10 cellular contexts compared by ENCODE assay signal in the genomic region with DNA sequence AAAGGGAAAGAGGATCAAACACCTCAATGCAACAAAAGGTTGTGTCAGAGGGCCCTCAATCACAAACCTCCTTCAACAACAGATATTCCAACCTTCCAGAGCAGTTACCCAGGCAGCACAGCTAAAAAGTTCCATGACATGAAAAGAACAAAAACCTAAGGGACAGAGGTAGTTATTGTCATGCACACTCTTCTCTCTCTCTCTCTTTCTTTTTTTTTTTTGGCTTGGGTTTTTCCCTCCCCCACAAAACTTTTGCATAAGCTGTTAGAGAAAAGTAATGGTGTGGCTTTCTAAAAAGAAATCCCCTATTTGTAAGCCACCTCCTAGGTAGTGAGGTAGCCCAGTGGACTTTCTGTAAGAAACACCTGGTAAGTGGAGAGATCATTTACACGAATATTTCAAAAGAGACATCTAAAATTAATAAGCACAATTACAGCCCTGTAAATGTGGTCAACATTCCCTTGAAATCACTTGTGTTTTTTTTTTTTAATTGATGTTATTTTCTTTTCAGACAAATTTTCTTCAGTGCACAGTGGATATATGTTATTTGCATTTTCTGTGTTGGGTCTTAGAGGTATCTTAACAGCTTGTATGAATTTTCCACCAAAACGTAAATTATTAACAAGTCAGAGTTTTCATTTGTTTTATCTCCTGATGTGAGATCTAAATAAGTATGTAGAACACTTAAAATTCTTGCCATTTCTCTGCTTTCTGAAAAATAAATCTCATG. TPM values are rescaled to one million over a fixed set of nuclear protein-coding genes. Genes with fewer than 3 reads are reported as not detected.
A peak's percentile ranks its signal among the peaks of the same experiment; 100 is the strongest.
DNase-seq lines count a peak whose midpoint lies in the region; ATAC-seq and TF ChIP-seq lines count a peak whose summit lies in the region.
"Had no signal": no experiment of that assay in that cellular context is flagged by ENCODE, and none has a peak within 500 bp of the region (broad histone marks: within the 10 kb centered on the region; RNA-seq: fewer than 3 reads in every experiment).

No MANE protein-coding gene starts in this region.

- no peaks in the 10 kb centered on the region for H3K9me3 Mint-ChIP-seq in activated T-cell treated with anti-CD3 and anti-CD28 coated beads, Interleukin-2, amount 50 U/mL, for 72 hours
- H3K9me3 Mint-ChIP-seq in activated naive CD8-positive, alpha-beta T cell treated with anti-CD3 and anti-CD28 coated beads for 36 hours = no peaks in the 10 kb centered on the region
- H3K9me3 Mint-ChIP-seq in chondrocyte (ENCODE audit: low read depth) = no peaks in the 10 kb centered on the region

- H3K27ac Mint-ChIP-seq in activated T-cell treated with anti-CD3 and anti-CD28 coated beads, Interleukin-2, amount 50 U/mL, for 72 hours = peak overlapping the region; percentile 79
- peak overlapping the region; percentile 12 for H3K27ac Mint-ChIP-seq in activated naive CD8-positive, alpha-beta T cell treated with anti-CD3 and anti-CD28 coated beads for 36 hours
- no peak overlapping the region for H3K27ac Mint-ChIP-seq in chondrocyte (ENCODE audit: unreplicated experiment)

- H3K27me3 Mint-ChIP-seq in activated T-cell treated with anti-CD3 and anti-CD28 coated beads, Interleukin-2, amount 50 U/mL, for 72 hours (ENCODE audit: low read depth) = peaks cover 9% of the 10 kb centered on the region
- H3K27me3 Mint-ChIP-seq in activated naive CD8-positive, alpha-beta T cell treated with anti-CD3 and anti-CD28 coated beads for 36 hours = no peaks in the 10 kb centered on the region
- no peaks in the 10 kb centered on the region for H3K27me3 Mint-ChIP-seq in chondrocyte (ENCODE audit: low read depth)

- H3K36me3 Mint-ChIP-seq in activated T-cell treated with anti-CD3 and anti-CD28 coated beads, Interleukin-2, amount 50 U/mL, for 72 hours (ENCODE audit: insufficient read depth in 2 of 2) = peaks cover 0 to 3% of the 10 kb centered on the region in 2 donors
- no peaks in the 10 kb centered on the region for H3K36me3 Mint-ChIP-seq in activated naive CD8-positive, alpha-beta T cell treated with anti-CD3 and anti-CD28 coated beads for 36 hours
- H3K36me3 Mint-ChIP-seq in chondrocyte (ENCODE audit: low read depth) = peaks cover 2% of the 10 kb centered on the region

- no peaks in the 10 kb centered on the region for H3K36me3 ChIP-seq in tibial nerve

- no peak for DNase-seq in activated T-cell treated with anti-CD3 and anti-CD28 coated beads, Interleukin-2, amount 50 U/mL, for 72 hours
- no peak for DNase-seq in activated T-cell treated with anti-CD3 and anti-CD28 coated beads, Interleukin-2, amount 50 U/mL, for 48 hours
- no peak for DNase-seq in activated naive CD8-positive, alpha-beta T cell treated with anti-CD3 and anti-CD28 coated beads for 36 hours
- DNase-seq in tibial nerve (ENCODE audit: low spot score in 2 of 2) (no peak), chondrocyte (ENCODE audit: low spot score) (no peak)
- DNase-seq in stimulated activated CD4-positive, alpha-beta T cell treated with anti-CD3 and anti-CD28 coated beads, Interleukin-4, amount 100 ng/mL, for 1 hour = no peak
- DNase-seq: SHP77 had no signal

- peak overlapping the region in 3 of 4 donors; percentile 9 to 90 (median 87) for H3K27ac ChIP-seq in tibial nerve
- H3K27ac ChIP-seq: BLaER1 had no signal

- peaks cover 16% of the 10 kb centered on the region for H3K4me1 Mint-ChIP-seq in activated T-cell treated with anti-CD3 and anti-CD28 coated beads, Interleukin-2, amount 50 U/mL, for 72 hours (ENCODE audit: low read depth)
- peaks cover 19% of the 10 kb centered on the region for H3K4me1 Mint-ChIP-seq in activated naive CD8-positive, alpha-beta T cell treated with anti-CD3 and anti-CD28 coated beads for 36 hours
- peaks cover 12% of the 10 kb centered on the region for H3K4me1 Mint-ChIP-seq in chondrocyte (ENCODE audit: low read depth)

- no peak for TF ChIP-seq POLR2A in tibial nerve (IDR thresholded peaks at IDR 0.05)

- peak; percentile 68 to 73 for ATAC-seq in activated T-cell treated with anti-CD3 and anti-CD28 coated beads, Interleukin-2, amount 50 U/mL, for 72 hours (replicated peaks in 1 of 2)
- ATAC-seq in HG02938 (IDR thresholded peaks at IDR 0.05; ENCODE audit: unreplicated experiment) (peak; percentile 79), HG03097 (IDR thresholded peaks at IDR 0.05; ENCODE audit: low FRiP score, unreplicated experiment) (no peak)

- 40 to 43% methylated on average over 2 of the region's 2 CpGs for WGBS in tibial nerve, 2 donors

- no peak overlapping the region for H3K4me3 ChIP-seq in tibial nerve
- H3K4me3 ChIP-seq: BLaER1 had no signal

- TF ChIP-seq CTCF in tibial nerve (IDR thresholded peaks at IDR 0.05) = no peak
- TF ChIP-seq CTCF in chondrocyte (IDR thresholded peaks at IDR 0.05) = no peak

- H3K4me3 Mint-ChIP-seq in activated T-cell treated with anti-CD3 and anti-CD28 coated beads, Interleukin-2, amount 50 U/mL, for 72 hours = peak overlapping the region; percentile 25 to 65
- no peak overlapping the region for H3K4me3 Mint-ChIP-seq in activated naive CD8-positive, alpha-beta T cell treated with anti-CD3 and anti-CD28 coated beads for 36 hours
- no peak overlapping the region for H3K4me3 Mint-ChIP-seq in chondrocyte (ENCODE audit: unreplicated experiment)

- TF ChIP-seq EP300 in tibial nerve (IDR thresholded peaks at IDR 0.05) = no peak

- no peaks in the 10 kb centered on the region for H3K27me3 ChIP-seq in tibial nerve
- H3K27me3 ChIP-seq: BLaER1 had no signal

- H3K9me3 ChIP-seq in tibial nerve = no peaks in the 10 kb centered on the region
- H3K9me3 ChIP-seq: BLaER1 had no signal

- peaks cover 0 to 98% (median 35%) of the 10 kb centered on the region in 4 donors for H3K4me1 ChIP-seq in tibial nerve

RNA-seq across cellular contexts. Expression of a gene that starts 48.4 kb away (rescaled TPM):
- total RNA-seq in activated T-cell treated with anti-CD3 and anti-CD28 coated beads, Interleukin-2, amount 50 U/mL, for 72 hours = 10 to 100 TPM; 22.5 to 58.2 TPM
- 10 to 100 TPM in 1 of 2 experiments, 1 to 10 TPM in 1; 9.0 to 10.5 TPM for total RNA-seq in activated naive CD8-positive, alpha-beta T cell treated with anti-CD3 and anti-CD28 coated beads for 36 hours
- 100 to 1,000 TPM; 148 to 290 (median 218) TPM for total RNA-seq in tibial nerve
- 55.5 to 104 TPM (median 95.4 TPM) in 3 replicates for total RNA-seq in chondrocyte

Comparison
In these comparisons a context has a peak if more than half of its experiments do, and no peak if none do; other contexts are left out.
1. H3K4me3 Mint-ChIP-seq: peak in activated T-cell treated with anti-CD3 and anti-CD28 coated beads, Interleukin-2, amount 50 U/mL, for 72 hours (2 of 2); none in activated naive CD8-positive, alpha-beta T cell treated with anti-CD3 and anti-CD28 coated beads for 36 hours (single experiment) and chondrocyte (single experiment).